19 cellular contexts compared by ENCODE assay signal in the genomic region with DNA sequence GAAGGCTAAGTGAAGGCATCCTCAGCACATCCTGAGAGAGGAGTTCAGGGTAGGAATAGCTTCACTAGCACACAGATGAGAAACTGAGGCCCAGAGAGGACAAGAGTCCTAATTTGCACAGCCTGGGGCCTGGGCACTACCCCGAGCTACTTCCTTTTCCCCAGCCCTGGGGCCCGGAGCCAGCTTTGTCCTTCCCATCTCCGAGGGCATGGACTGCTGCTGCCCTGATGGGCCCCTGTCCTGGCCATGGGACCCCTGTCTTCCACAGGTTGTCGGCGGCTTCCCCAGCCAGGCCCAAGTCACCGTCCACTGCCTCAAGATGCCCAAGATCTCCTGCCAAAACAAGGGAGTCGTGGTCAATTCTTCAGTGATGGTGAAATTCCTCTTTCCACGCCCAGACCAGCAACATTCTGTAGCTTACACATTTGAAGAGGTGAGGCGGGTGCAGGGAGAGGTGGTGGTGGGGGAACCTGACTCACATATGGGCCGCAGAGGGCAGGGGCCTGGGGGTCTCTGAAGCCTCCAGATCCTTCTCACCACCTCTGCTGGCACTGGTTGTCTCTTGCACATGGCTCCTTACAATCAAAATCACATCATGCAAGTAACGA. TPM values are rescaled to one million over a fixed set of nuclear protein-coding genes. Genes with fewer than 3 reads are reported as not detected.
DNase-seq lines count a peak whose midpoint lies in the region; ATAC-seq and TF ChIP-seq lines count a peak whose summit lies in the region.
"Had no signal": no experiment of that assay in that cellular context is flagged by ENCODE, and none has a peak within 500 bp of the region (broad histone marks: within the 10 kb centered on the region; RNA-seq: fewer than 3 reads in every experiment).

No MANE protein-coding gene starts in this region.

- no peak for TF ChIP-seq CTCF in AG10803 (conservative IDR thresholded peaks at IDR 0.05; ENCODE audit: low read length)
- no peak for TF ChIP-seq CTCF in OCI-LY7 (conservative IDR thresholded peaks at IDR 0.05; ENCODE audit: low read length)
- TF ChIP-seq CTCF in Caco-2 (IDR thresholded peaks at IDR 0.05; ENCODE audit: insufficient read depth in 1 of 2, low read depth in 1 of 2, low read length in 1 of 2, severe bottlenecking in 1 of 2, unreplicated experiment in 1 of 2), result no peak

- no peaks in the 10 kb centered on the region for H4K20me1 ChIP-seq in BLaER1 treated with 17β-estradiol and CSF1 and Interleukin-3, amounts not matched to agents 10 nM and 100 nM
- H4K20me1 ChIP-seq in OCI-LY7 (ENCODE audit: insufficient read depth, low read length), result no peaks in the 10 kb centered on the region

- no TSS peak for BruUV-seq in OCI-LY7 (replicated peaks; lab: Mats Ljungman, UMichigan)
- BruUV-seq in Caco-2 (replicated peaks; lab: Mats Ljungman, UMichigan), result no TSS peak

- POLR2A ChIA-PET in OCI-LY7 (lab: Charles Lee) (interaction anchor here (0.6 to 2.7 kb wide), 13 partner anchors 8 to 108 kb away, joined by 3 to 22 read pairs (median 4); partner anchors contain the start of gene NLRC5), Caco-2 (lab: Charles Lee) (no interaction called here)

- H3K4me1 ChIP-seq in BLaER1 treated with 17β-estradiol and CSF1 and Interleukin-3, amounts not matched to agents 10 nM and 100 nM, result peaks cover 54 to 88% (median 83%) of the 10 kb centered on the region in 10 experiments
- H3K4me1 ChIP-seq in OCI-LY7 (ENCODE audit: insufficient read depth, low read length, poor library complexity, severe bottlenecking) (peaks cover 95% of the 10 kb centered on the region), Caco-2 (peaks cover 9% of the 10 kb centered on the region; the same call in 1 of the 2 replicates)

- H3K27me3 ChIP-seq in BLaER1 treated with 17β-estradiol and CSF1 and Interleukin-3, amounts not matched to agents 10 nM and 100 nM, result no peaks in the 10 kb centered on the region
- no peaks in the 10 kb centered on the region for H3K27me3 ChIP-seq in Caco-2 (replicated peaks; ENCODE audit: control insufficient read depth, insufficient read depth, low read length)

- H3K9me3 ChIP-seq in BLaER1 treated with 17β-estradiol and CSF1 and Interleukin-3, amounts not matched to agents 10 nM and 100 nM (replicated peaks in 1 of 11), result peaks cover 0 to 11% (median 0%) of the 10 kb centered on the region in 11 experiments; a peak in 6 of 22 replicates
- H3K9me3 ChIP-seq in OCI-LY7 (ENCODE audit: low read length) (no peaks in the 10 kb centered on the region), Caco-2 (no peaks in the 10 kb centered on the region; the same call in 1 of the 2 replicates)

- DNase-seq in AG10803 (ENCODE audit: low read depth) (peak; percentile 36), OCI-LY7 (ENCODE audit: low spot score) (no peak), memory B cell (ENCODE audit: low spot score in 2 of 2) (no peak), HK-2 (ENCODE audit: unreplicated experiment) (no peak), Caco-2 (no peak), NCI-H524 treated with DMSO at 0.1 percent for 48 hours (lab: John Stamatoyannopoulos, UW) (no peak)
- DNase-seq: CD8-positive, alpha-beta memory T cell; DND-41; GM23248; Kasumi-1; MV-4-11; NCI-H1436; NCI-H2029; NCI-H2171; NCI-H446 treated with DMSO at 0.1 percent for 48 hours; NCI-H748 treated with DMSO at 0.1 percent for 48 hours; RPMI8226 had no signal

- intact Hi-C loops in OCI-LY7 (cut with micrococcal nuclease; ENCODE audit: unreplicated experiment) (no loop called here), Caco-2 (cut with micrococcal nuclease; ENCODE audit: unreplicated experiment) (no loop called here)

- no peak overlapping the region for H3K4me3 ChIP-seq in AG10803 (ENCODE audit: low read length)
- H3K4me3 ChIP-seq in BLaER1 treated with 17β-estradiol and CSF1 and Interleukin-3, amounts not matched to agents 10 nM and 100 nM, result no peak overlapping the region
- H3K4me3 ChIP-seq in OCI-LY7 (ENCODE audit: low read depth, low read length, poor library complexity, severe bottlenecking), result no peak overlapping the region
- H3K4me3 ChIP-seq in Caco-2 (ENCODE audit: low read depth, low read length), result no peak overlapping the region
- H3K4me3 ChIP-seq: GM23248 had no signal

- no peaks in the 10 kb centered on the region for H3K36me3 ChIP-seq in BLaER1 treated with 17β-estradiol and CSF1 and Interleukin-3, amounts not matched to agents 10 nM and 100 nM
- H3K36me3 ChIP-seq in OCI-LY7 (ENCODE audit: insufficient read depth, low read length) (peaks cover 7% of the 10 kb centered on the region; the same call in 1 of the 2 replicates), Caco-2 (ENCODE audit: control insufficient read depth, insufficient read depth, low read length) (no peaks in the 10 kb centered on the region)

- H3K27ac Mint-ChIP-seq in memory B cell (peak overlapping the region; percentile 83), Caco-2 (ENCODE audit: unreplicated experiment) (no peak overlapping the region)

- H3K9me2 ChIP-seq in OCI-LY7 (ENCODE audit: insufficient read depth, low read length), result no peaks in the 10 kb centered on the region

- H3K36me3 Mint-ChIP-seq in memory B cell (no peaks in the 10 kb centered on the region), Caco-2 (ENCODE audit: insufficient read depth, unreplicated experiment) (no peaks in the 10 kb centered on the region)

- no peaks in the 10 kb centered on the region for H3K9me3 Mint-ChIP-seq in memory B cell
- no peaks in the 10 kb centered on the region for H3K9me3 Mint-ChIP-seq in Caco-2 (ENCODE audit: unreplicated experiment)
- H3K9me3 Mint-ChIP-seq: CD8-positive, alpha-beta memory T cell had no signal

- H3K4me2 ChIP-seq in BLaER1 treated with 17β-estradiol and CSF1 and Interleukin-3, amounts not matched to agents 10 nM and 100 nM, result peak overlapping the region; percentile 2 to 99 (median 84); a peak in 19 of 22 replicates
- peak overlapping the region; percentile 44 for H3K4me2 ChIP-seq in OCI-LY7 (ENCODE audit: low read length)

- no peak overlapping the region for H3K4me3 Mint-ChIP-seq in memory B cell
- no peak overlapping the region for H3K4me3 Mint-ChIP-seq in Caco-2 (ENCODE audit: unreplicated experiment)
- H3K4me3 Mint-ChIP-seq: CD8-positive, alpha-beta memory T cell had no signal

- no peaks in the 10 kb centered on the region for H3K79me2 ChIP-seq in OCI-LY7 (ENCODE audit: insufficient read depth, low read depth, low read length)

- H2AFZ ChIP-seq in OCI-LY7 (ENCODE audit: low read length), result 0 out of 2 replicates have a peak overlapping the region, but pooled peaks have one; percentile 29
- H2AFZ ChIP-seq: GM23248 had no signal

- H3K9ac ChIP-seq in BLaER1 treated with 17β-estradiol and CSF1 and Interleukin-3, amounts not matched to agents 10 nM and 100 nM, result 0 out of 22 replicates have a peak overlapping the region, but pooled peaks of 1 of the 11 experiments have one; percentile 20
- H3K9ac ChIP-seq: GM23248 had no signal

- 0 out of 22 replicates have a peak overlapping the region, but pooled peaks of 1 of the 11 experiments have one; percentile 4 for H3K27ac ChIP-seq in BLaER1 treated with 17β-estradiol and CSF1 and Interleukin-3, amounts not matched to agents 10 nM and 100 nM
- peak overlapping the region; percentile 80 for H3K27ac ChIP-seq in OCI-LY7 (ENCODE audit: low read depth, low read length, poor library complexity, severe bottlenecking)
- H3K27ac ChIP-seq: GM23248 had no signal

- CTCF ChIA-PET in OCI-LY7 (lab: Charles Lee; ENCODE audit: unreplicated experiment), result interaction anchor here (0.9 to 1.4 kb wide), 2 partner anchors 10 to 64 kb away, joined by 3 to 4 read pairs; no protein-coding TSS in a partner anchor
- CTCF ChIA-PET in Caco-2 (lab: Charles Lee), result no interaction called here

- peaks cover 64% of the 10 kb centered on the region for H3K4me1 Mint-ChIP-seq in memory B cell
- H3K4me1 Mint-ChIP-seq in Caco-2 (ENCODE audit: low read depth, unreplicated experiment), result peaks cover 6% of the 10 kb centered on the region

- H3K27me3 Mint-ChIP-seq in memory B cell, result no peaks in the 10 kb centered on the region
- H3K27me3 Mint-ChIP-seq in Caco-2 (ENCODE audit: insufficient read depth, unreplicated experiment), result no peaks in the 10 kb centered on the region
- H3K27me3 Mint-ChIP-seq: CD8-positive, alpha-beta memory T cell had no signal

- ATAC-seq in memory B cell (ENCODE audit: low read depth) (no peak), HG03521 (IDR thresholded peaks at IDR 0.05; ENCODE audit: unreplicated experiment) (no peak)

RNA-seq across cellular contexts. Expression of gene NLRC5, which starts 11.4 kb away (rescaled TPM):
- 156 and 199 TPM in 2 replicates for total RNA-seq in OCI-LY7 (2014; rRNA removed; shearing (Covaris generic))
- total RNA-seq in OCI-LY7 (2022) (305 and 310 TPM in 2 replicates), Caco-2 (2022) (1.6 and 1.9 TPM in 2 replicates)

RNA-seq across cellular contexts. Expression of gene CETP, which starts 16.2 kb away (rescaled TPM):
- 0.54 and 0.67 TPM in 2 replicates for total RNA-seq in OCI-LY7 (2014; rRNA removed; shearing (Covaris generic))
- total RNA-seq in OCI-LY7 (2022) (0.41 and 0.65 TPM in 2 replicates), Caco-2 (2022) (not detected in 2 replicates)
- total RNA-seq: CD8-positive, alpha-beta memory T cell; GM23248 had no signal

RNA-seq across cellular contexts. Expression of gene HERPUD1, which starts 46.0 kb away (rescaled TPM):
- total RNA-seq in OCI-LY7 (2014; rRNA removed; shearing (Covaris generic)), result 121 and 140 TPM in 2 replicates
- total RNA-seq in OCI-LY7 (2022) (294 and 342 TPM in 2 replicates), Caco-2 (2022) (240 and 296 TPM in 2 replicates)

Comparison
In these comparisons a context has a peak if more than half of its experiments do, and no peak if none do; other contexts are left out.
1. RNA of gene NLRC5, which starts 11.4 kb away (total RNA-seq): 156 to 310 TPM in OCI-LY7; 1.6 to 1.9 TPM in Caco-2; every median in the first group is over 10 times any median in the second.